ENCODE assay signal across 1 cellular context in the genomic region with DNA sequence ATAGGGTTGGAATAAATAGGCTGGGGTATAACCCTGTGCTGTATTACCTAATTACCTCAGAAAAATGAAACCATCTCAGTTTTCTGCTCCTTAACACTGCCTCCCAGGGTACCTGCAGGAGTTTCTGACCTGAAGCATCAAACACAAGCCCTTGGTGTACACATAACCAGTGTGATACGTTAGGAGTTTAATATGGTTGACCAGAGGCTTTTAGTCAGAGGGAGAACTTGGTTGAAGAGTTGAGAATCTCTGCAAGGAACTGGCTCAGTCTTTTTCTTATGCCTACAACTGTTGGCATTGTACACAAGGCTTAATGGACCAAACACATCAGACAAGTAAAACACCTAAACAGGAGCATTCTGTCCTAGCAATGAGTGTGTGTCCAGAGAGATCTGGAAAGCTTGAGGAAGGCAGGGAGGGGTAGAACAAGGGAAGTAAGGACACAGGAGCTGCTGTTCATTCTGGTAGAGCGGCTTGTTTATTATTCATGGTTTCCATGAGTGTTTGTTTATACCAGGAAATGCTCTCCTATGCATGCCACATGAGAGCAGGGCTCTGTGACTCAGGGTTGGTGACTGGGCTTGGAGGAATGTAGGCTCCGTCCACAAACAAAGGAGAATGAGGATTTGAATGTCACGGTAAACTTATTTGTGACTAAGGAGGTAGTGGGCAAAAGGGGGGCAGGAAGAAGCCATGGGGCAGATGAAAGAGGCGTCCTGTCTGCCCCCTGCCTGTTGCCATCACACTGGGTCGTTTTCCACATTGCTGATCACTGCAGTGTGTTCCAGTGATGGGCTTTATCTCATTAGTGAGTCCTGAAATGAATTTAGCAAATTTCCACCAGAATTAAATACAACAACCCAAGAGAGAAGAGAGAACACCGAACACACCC.
TF ChIP-seq lines count a peak whose summit lies in the region.

No MANE protein-coding gene starts in this region.

TF ChIP-seq in HepG2, 621 proteins besides CTCF, POLR2A, EP300 and RAD21 (continued from another document and continues in another):
- TF ChIP-seq, protein P1, sequence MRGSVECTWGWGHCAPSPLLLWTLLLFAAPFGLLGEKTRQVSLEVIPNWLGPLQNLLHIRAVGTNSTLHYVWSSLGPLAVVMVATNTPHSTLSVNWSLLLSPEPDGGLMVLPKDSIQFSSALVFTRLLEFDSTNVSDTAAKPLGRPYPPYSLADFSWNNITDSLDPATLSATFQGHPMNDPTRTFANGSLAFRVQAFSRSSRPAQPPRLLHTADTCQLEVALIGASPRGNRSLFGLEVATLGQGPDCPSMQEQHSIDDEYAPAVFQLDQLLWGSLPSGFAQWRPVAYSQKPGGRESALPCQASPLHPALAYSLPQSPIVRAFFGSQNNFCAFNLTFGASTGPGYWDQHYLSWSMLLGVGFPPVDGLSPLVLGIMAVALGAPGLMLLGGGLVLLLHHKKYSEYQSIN (CRISPR knock-in tag; IDR thresholded peaks at IDR 0.05; ENCODE audit: borderline replicate concordance): no peak
- TF ChIP-seq, protein P2, sequence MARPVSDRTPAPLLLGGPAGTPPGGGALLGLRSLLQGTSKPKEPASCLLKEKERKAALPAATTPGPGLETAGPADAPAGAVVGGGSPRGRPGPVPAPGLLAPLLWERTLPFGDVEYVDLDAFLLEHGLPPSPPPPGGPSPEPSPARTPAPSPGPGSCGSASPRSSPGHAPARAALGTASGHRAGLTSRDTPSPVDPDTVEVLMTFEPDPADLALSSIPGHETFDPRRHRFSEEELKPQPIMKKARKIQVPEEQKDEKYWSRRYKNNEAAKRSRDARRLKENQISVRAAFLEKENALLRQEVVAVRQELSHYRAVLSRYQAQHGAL (CRISPR knock-in tag; IDR thresholded peaks at IDR 0.05; ENCODE audit: not compliant biosample characterization): no peak
- no peak for TF ChIP-seq ZNF724P (CRISPR knock-in tag; IDR thresholded peaks at IDR 0.05; ENCODE audit: borderline replicate concordance)
- TF ChIP-seq TBX2 (CRISPR knock-in tag; IDR thresholded peaks at IDR 0.05; ENCODE audit: borderline replicate concordance): no peak
- TF ChIP-seq ZNF468 (CRISPR knock-in tag; IDR thresholded peaks at IDR 0.05): no peak
- no peak for TF ChIP-seq KAT7 (CRISPR knock-in tag; IDR thresholded peaks at IDR 0.05; ENCODE audit: borderline replicate concordance)
- 0 out of 2 replicates have a peak, but pooled peaks have one; percentile 24 for TF ChIP-seq HNRNPL (IDR thresholded peaks at IDR 0.05; ENCODE audit: low read depth, low read length)
- no peak for TF ChIP-seq TAF15 (IDR thresholded peaks at IDR 0.05; ENCODE audit: low read depth, low read length, poor library complexity, severe bottlenecking)
- TF ChIP-seq NFYC (CRISPR knock-in tag; IDR thresholded peaks at IDR 0.05): no peak
- no peak for TF ChIP-seq HMG20B (CRISPR knock-in tag; conservative IDR thresholded peaks at IDR 0.05)
- peak; percentile 17; the same call in 1 of the 2 replicates for TF ChIP-seq NCOA2 (CRISPR knock-in tag; IDR thresholded peaks at IDR 0.05)
- TF ChIP-seq, protein P3, sequence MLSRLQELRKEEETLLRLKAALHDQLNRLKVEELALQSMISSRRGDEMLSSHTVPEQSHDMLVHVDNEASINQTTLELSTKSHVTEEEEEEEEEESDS (CRISPR knock-in tag; IDR thresholded peaks at IDR 0.05; ENCODE audit: borderline replicate concordance): no peak
- no peak for TF ChIP-seq ZNF451 (CRISPR knock-in tag; IDR thresholded peaks at IDR 0.05)
- TF ChIP-seq, protein P4, sequence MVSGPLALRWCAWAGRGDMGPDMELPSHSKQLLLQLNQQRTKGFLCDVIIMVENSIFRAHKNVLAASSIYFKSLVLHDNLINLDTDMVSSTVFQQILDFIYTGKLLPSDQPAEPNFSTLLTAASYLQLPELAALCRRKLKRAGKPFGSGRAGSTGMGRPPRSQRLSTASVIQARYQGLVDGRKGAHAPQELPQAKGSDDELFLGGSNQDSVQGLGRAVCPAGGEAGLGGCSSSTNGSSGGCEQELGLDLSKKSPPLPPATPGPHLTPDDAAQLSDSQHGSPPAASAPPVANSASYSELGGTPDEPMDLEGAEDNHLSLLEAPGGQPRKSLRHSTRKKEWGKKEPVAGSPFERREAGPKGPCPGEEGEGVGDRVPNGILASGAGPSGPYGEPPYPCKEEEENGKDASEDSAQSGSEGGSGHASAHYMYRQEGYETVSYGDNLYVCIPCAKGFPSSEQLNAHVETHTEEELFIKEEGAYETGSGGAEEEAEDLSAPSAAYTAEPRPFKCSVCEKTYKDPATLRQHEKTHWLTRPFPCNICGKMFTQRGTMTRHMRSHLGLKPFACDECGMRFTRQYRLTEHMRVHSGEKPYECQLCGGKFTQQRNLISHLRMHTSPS (CRISPR knock-in tag; IDR thresholded peaks at IDR 0.05; ENCODE audit: low read depth): peak; percentile 63; the same call in 1 of the 2 replicates
- TF ChIP-seq, protein P5, sequence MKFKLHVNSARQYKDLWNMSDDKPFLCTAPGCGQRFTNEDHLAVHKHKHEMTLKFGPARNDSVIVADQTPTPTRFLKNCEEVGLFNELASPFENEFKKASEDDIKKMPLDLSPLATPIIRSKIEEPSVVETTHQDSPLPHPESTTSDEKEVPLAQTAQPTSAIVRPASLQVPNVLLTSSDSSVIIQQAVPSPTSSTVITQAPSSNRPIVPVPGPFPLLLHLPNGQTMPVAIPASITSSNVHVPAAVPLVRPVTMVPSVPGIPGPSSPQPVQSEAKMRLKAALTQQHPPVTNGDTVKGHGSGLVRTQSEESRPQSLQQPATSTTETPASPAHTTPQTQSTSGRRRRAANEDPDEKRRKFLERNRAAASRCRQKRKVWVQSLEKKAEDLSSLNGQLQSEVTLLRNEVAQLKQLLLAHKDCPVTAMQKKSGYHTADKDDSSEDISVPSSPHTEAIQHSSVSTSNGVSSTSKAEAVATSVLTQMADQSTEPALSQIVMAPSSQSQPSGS (CRISPR knock-in tag; IDR thresholded peaks at IDR 0.05): no peak
- TF ChIP-seq ZNF33A (CRISPR knock-in tag; IDR thresholded peaks at IDR 0.05; ENCODE audit: borderline replicate concordance): no peak
- TF ChIP-seq, protein P6, sequence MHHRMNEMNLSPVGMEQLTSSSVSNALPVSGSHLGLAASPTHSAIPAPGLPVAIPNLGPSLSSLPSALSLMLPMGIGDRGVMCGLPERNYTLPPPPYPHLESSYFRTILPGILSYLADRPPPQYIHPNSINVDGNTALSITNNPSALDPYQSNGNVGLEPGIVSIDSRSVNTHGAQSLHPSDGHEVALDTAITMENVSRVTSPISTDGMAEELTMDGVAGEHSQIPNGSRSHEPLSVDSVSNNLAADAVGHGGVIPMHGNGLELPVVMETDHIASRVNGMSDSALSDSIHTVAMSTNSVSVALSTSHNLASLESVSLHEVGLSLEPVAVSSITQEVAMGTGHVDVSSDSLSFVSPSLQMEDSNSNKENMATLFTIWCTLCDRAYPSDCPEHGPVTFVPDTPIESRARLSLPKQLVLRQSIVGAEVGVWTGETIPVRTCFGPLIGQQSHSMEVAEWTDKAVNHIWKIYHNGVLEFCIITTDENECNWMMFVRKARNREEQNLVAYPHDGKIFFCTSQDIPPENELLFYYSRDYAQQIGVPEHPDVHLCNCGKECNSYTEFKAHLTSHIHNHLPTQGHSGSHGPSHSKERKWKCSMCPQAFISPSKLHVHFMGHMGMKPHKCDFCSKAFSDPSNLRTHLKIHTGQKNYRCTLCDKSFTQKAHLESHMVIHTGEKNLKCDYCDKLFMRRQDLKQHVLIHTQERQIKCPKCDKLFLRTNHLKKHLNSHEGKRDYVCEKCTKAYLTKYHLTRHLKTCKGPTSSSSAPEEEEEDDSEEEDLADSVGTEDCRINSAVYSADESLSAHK (CRISPR knock-in tag; IDR thresholded peaks at IDR 0.05; ENCODE audit: borderline replicate concordance): no peak
- no peak for TF ChIP-seq ADNP (CRISPR knock-in tag; IDR thresholded peaks at IDR 0.05)
- TF ChIP-seq ZNF572 (CRISPR knock-in tag; IDR thresholded peaks at IDR 0.05): no peak
- TF ChIP-seq ZFP36L1 (CRISPR knock-in tag; IDR thresholded peaks at IDR 0.05): no peak
- no peak for TF ChIP-seq ZNF329 (CRISPR knock-in tag; IDR thresholded peaks at IDR 0.05; ENCODE audit: low read depth)
- TF ChIP-seq ZNF841 (CRISPR knock-in tag; IDR thresholded peaks at IDR 0.05; ENCODE audit: borderline replicate concordance): no peak
- peak; percentile 92 for TF ChIP-seq ELF3 (CRISPR knock-in tag; IDR thresholded peaks at IDR 0.05)
- TF ChIP-seq, protein P7, sequence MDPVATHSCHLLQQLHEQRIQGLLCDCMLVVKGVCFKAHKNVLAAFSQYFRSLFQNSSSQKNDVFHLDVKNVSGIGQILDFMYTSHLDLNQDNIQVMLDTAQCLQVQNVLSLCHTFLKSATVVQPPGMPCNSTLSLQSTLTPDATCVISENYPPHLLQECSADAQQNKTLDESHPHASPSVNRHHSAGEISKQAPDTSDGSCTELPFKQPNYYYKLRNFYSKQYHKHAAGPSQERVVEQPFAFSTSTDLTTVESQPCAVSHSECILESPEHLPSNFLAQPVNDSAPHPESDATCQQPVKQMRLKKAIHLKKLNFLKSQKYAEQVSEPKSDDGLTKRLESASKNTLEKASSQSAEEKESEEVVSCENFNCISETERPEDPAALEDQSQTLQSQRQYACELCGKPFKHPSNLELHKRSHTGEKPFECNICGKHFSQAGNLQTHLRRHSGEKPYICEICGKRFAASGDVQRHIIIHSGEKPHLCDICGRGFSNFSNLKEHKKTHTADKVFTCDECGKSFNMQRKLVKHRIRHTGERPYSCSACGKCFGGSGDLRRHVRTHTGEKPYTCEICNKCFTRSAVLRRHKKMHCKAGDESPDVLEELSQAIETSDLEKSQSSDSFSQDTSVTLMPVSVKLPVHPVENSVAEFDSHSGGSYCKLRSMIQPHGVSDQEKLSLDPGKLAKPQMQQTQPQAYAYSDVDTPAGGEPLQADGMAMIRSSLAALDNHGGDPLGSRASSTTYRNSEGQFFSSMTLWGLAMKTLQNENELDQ (CRISPR knock-in tag; IDR thresholded peaks at IDR 0.05; ENCODE audit: borderline replicate concordance): no peak
- TF ChIP-seq ZBTB20 (CRISPR knock-in tag; IDR thresholded peaks at IDR 0.05; ENCODE audit: borderline replicate concordance, low read depth): no peak
- TF ChIP-seq DNMT1 (CRISPR knock-in tag; IDR thresholded peaks at IDR 0.05): no peak
- TF ChIP-seq HDAC1 (CRISPR knock-in tag; IDR thresholded peaks at IDR 0.05): peak; percentile 42; the same call in 1 of the 2 replicates
- 0 out of 2 replicates have a peak, but pooled peaks have one; percentile 31 for TF ChIP-seq ZNF816 (CRISPR knock-in tag; IDR thresholded peaks at IDR 0.05; ENCODE audit: borderline replicate concordance)
- no peak for TF ChIP-seq ARHGAP35 (CRISPR knock-in tag; IDR thresholded peaks at IDR 0.05; ENCODE audit: borderline replicate concordance)
- 0 out of 2 replicates have a peak, but pooled peaks have one; percentile 26 for TF ChIP-seq ZNF670 (CRISPR knock-in tag; IDR thresholded peaks at IDR 0.05; ENCODE audit: borderline replicate concordance)
- peak; percentile 11 for TF ChIP-seq ASH2L (IDR thresholded peaks at IDR 0.05; ENCODE audit: insufficient read length, low read depth, low read length)
- no peak for TF ChIP-seq JUND (CRISPR knock-in tag; IDR thresholded peaks at IDR 0.05)
- TF ChIP-seq ZNF546 (CRISPR knock-in tag; conservative IDR thresholded peaks at IDR 0.05): no peak
- TF ChIP-seq ZSCAN12 (CRISPR knock-in tag; IDR thresholded peaks at IDR 0.05): no peak
- TF ChIP-seq, protein P8, sequence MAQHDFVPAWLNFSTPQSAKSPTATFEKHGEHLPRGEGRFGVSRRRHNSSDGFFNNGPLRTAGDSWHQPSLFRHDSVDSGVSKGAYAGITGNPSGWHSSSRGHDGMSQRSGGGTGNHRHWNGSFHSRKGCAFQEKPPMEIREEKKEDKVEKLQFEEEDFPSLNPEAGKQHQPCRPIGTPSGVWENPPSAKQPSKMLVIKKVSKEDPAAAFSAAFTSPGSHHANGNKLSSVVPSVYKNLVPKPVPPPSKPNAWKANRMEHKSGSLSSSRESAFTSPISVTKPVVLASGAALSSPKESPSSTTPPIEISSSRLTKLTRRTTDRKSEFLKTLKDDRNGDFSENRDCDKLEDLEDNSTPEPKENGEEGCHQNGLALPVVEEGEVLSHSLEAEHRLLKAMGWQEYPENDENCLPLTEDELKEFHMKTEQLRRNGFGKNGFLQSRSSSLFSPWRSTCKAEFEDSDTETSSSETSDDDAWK (CRISPR knock-in tag; IDR thresholded peaks at IDR 0.05): no peak
- no peak for TF ChIP-seq ZNF282 (IDR thresholded peaks at IDR 0.05; ENCODE audit: partially characterized antibody)
- TF ChIP-seq, protein P9, sequence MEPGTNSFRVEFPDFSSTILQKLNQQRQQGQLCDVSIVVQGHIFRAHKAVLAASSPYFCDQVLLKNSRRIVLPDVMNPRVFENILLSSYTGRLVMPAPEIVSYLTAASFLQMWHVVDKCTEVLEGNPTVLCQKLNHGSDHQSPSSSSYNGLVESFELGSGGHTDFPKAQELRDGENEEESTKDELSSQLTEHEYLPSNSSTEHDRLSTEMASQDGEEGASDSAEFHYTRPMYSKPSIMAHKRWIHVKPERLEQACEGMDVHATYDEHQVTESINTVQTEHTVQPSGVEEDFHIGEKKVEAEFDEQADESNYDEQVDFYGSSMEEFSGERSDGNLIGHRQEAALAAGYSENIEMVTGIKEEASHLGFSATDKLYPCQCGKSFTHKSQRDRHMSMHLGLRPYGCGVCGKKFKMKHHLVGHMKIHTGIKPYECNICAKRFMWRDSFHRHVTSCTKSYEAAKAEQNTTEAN (CRISPR knock-in tag; conservative IDR thresholded peaks at IDR 0.05): no peak
- no peak for TF ChIP-seq ZSCAN21 (CRISPR knock-in tag; IDR thresholded peaks at IDR 0.05; ENCODE audit: borderline replicate concordance)
- TF ChIP-seq, protein P10, sequence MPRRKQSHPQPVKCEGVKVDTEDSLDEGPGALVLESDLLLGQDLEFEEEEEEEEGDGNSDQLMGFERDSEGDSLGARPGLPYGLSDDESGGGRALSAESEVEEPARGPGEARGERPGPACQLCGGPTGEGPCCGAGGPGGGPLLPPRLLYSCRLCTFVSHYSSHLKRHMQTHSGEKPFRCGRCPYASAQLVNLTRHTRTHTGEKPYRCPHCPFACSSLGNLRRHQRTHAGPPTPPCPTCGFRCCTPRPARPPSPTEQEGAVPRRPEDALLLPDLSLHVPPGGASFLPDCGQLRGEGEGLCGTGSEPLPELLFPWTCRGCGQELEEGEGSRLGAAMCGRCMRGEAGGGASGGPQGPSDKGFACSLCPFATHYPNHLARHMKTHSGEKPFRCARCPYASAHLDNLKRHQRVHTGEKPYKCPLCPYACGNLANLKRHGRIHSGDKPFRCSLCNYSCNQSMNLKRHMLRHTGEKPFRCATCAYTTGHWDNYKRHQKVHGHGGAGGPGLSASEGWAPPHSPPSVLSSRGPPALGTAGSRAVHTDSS (CRISPR knock-in tag; conservative IDR thresholded peaks at IDR 0.05): no peak
- TF ChIP-seq, protein P11, sequence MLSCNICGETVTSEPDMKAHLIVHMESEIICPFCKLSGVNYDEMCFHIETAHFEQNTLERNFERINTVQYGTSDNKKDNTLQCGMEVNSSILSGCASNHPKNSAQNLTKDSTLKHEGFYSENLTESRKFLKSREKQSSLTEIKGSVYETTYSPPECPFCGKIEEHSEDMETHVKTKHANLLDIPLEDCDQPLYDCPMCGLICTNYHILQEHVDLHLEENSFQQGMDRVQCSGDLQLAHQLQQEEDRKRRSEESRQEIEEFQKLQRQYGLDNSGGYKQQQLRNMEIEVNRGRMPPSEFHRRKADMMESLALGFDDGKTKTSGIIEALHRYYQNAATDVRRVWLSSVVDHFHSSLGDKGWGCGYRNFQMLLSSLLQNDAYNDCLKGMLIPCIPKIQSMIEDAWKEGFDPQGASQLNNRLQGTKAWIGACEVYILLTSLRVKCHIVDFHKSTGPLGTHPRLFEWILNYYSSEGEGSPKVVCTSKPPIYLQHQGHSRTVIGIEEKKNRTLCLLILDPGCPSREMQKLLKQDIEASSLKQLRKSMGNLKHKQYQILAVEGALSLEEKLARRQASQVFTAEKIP (CRISPR knock-in tag; IDR thresholded peaks at IDR 0.05; ENCODE audit: borderline replicate concordance): no peak
- TF ChIP-seq HNRNPH1 (optimal IDR thresholded peaks at IDR 0.05; ENCODE audit: low read depth, low read length): no peak
- no peak for TF ChIP-seq ZNF615 (CRISPR knock-in tag; IDR thresholded peaks at IDR 0.05; ENCODE audit: borderline replicate concordance)
- TF ChIP-seq HCFC1 (IDR thresholded peaks at IDR 0.05; ENCODE audit: low read depth, low read length): no peak
- TF ChIP-seq CENPX (CRISPR knock-in tag; IDR thresholded peaks at IDR 0.05): no peak
